In genomic region chr2:222887124-222887523, GRCh38 we compare ENCODE assay signal across 3 cellular contexts.
TF ChIP-seq lines count a peak whose summit lies in the region.

No MANE protein-coding gene starts in this region.

TF ChIP-seq in SK-N-SH, 30 proteins besides CTCF, POLR2A, EP300 and RAD21:
- TF ChIP-seq REST (IDR thresholded peaks at IDR 0.05; ENCODE audit: low read depth, low read length) (no peak), TCF12 (IDR thresholded peaks at IDR 0.05) (peak; percentile 20; the same call in 1 of the 2 replicates), PBX3 (IDR thresholded peaks at IDR 0.05) (0 out of 2 replicates have a peak, but pooled peaks have one; percentile 8)
TF ChIP-seq in SK-N-SH: peak in this region for 2.

TF ChIP-seq in SK-N-SH treated with all-trans-retinoic acid at 6 μM for 48 hours, 23 proteins besides CTCF, POLR2A, EP300 and RAD21 (continued from another document):
- TF ChIP-seq ZNF565 (CRISPR knock-in tag; conservative IDR thresholded peaks at IDR 0.05; ENCODE audit: low read depth) (no peak), ZFP3 (CRISPR knock-in tag; IDR thresholded peaks at IDR 0.05) (no peak), BACH2 (CRISPR knock-in tag; IDR thresholded peaks at IDR 0.05; ENCODE audit: borderline replicate concordance) (no peak), TOX (CRISPR knock-in tag; IDR thresholded peaks at IDR 0.05; ENCODE audit: borderline replicate concordance) (no peak), PATZ1 (CRISPR knock-in tag; IDR thresholded peaks at IDR 0.05; ENCODE audit: borderline replicate concordance) (no peak), PPARA (CRISPR knock-in tag; IDR thresholded peaks at IDR 0.05; ENCODE audit: borderline replicate concordance) (no peak), ZFP30 (CRISPR knock-in tag; IDR thresholded peaks at IDR 0.05) (no peak), TSHZ2 (CRISPR knock-in tag; IDR thresholded peaks at IDR 0.05) (no peak), TCF4 (CRISPR knock-in tag; IDR thresholded peaks at IDR 0.05; ENCODE audit: borderline replicate concordance) (no peak), OSR1 (CRISPR knock-in tag; IDR thresholded peaks at IDR 0.05) (no peak), ZNF8 (CRISPR knock-in tag; IDR thresholded peaks at IDR 0.05) (no peak), RARB (CRISPR knock-in tag; IDR thresholded peaks at IDR 0.05) (no peak), CSRNP3 (CRISPR knock-in tag; IDR thresholded peaks at IDR 0.05) (no peak), POU6F1 (CRISPR knock-in tag; IDR thresholded peaks at IDR 0.05; ENCODE audit: borderline replicate concordance, low read depth) (no peak), ZNF70 (CRISPR knock-in tag; IDR thresholded peaks at IDR 0.05) (no peak), CSDC2 (CRISPR knock-in tag; IDR thresholded peaks at IDR 0.05) (no peak)
TF ChIP-seq in SK-N-SH treated with all-trans-retinoic acid at 6 μM for 48 hours: peak in this region for 0.

TF ChIP-seq in IMR-90, 13 proteins besides CTCF, POLR2A, EP300 and RAD21:
- TF ChIP-seq FOS (IDR thresholded peaks at IDR 0.05; ENCODE audit: low read depth, low read length): no peak
- no peak for TF ChIP-seq MXI1 (IDR thresholded peaks at IDR 0.05; ENCODE audit: borderline replicate concordance, low read depth, low read length)
